Comparison of ENCODE assay signal across 8 cellular contexts in the genomic region with DNA sequence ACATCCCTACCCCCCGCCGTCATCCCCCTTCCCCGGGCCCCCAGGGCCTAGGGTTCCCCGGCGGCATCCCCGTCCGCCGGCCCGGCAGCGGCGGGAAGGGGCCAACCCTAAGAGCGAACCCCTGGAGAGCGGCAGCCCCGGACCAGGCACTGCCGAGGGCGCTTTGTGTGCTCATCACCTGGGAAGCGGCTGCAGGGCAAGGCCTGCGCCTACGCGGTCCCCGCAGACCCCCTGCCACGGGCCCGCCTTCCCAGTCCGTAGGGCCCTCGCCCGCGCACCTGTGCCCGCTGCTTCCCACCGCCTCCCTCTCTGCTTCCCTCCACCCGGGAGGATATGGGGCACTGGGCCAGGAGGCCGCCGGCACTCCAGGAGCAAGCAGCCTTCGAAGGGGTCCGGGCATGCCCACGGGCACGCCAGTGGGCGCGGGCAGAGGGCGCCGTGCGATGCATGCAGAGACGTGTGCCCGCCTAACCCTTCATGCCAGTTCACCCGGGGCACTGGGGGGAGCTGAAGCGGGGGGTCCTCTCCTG. TPM values are rescaled to one million over a fixed set of nuclear protein-coding genes. Genes with fewer than 3 reads are reported as not detected.
DNase-seq lines count a peak whose midpoint lies in the region; ATAC-seq and TF ChIP-seq lines count a peak whose summit lies in the region.

No MANE protein-coding gene starts in this region.

- H3K27me3 Mint-ChIP-seq in activated CD8-positive, alpha-beta memory T cell treated with anti-CD3 and anti-CD28 coated beads, Interleukin-2, amount 10 ng/mL, durations not matched to agents 7 days and 5 days: no peaks in the 10 kb centered on the region

- peaks cover 31% of the 10 kb centered on the region for H3K4me1 Mint-ChIP-seq in activated CD8-positive, alpha-beta memory T cell treated with anti-CD3 and anti-CD28 coated beads, Interleukin-2, amount 10 ng/mL, durations not matched to agents 7 days and 5 days

- H3K4me3 Mint-ChIP-seq in activated CD8-positive, alpha-beta memory T cell treated with anti-CD3 and anti-CD28 coated beads, Interleukin-2, amount 10 ng/mL, durations not matched to agents 7 days and 5 days: peak overlapping the region; percentile 81

- no peak for TF ChIP-seq CTCF in Peyer's patch (IDR thresholded peaks at IDR 0.05)
- no peak for TF ChIP-seq CTCF in right atrium auricular region (IDR thresholded peaks at IDR 0.05)

- no peak for TF ChIP-seq POLR2A in Peyer's patch (IDR thresholded peaks at IDR 0.05)

- intact Hi-C loops in head of caudate nucleus (cut with DNase I): loop anchor here (10.0 kb wide), 1 partner anchor 163 kb away; no protein-coding TSS in a partner anchor

- CTCF ChIA-PET in activated CD8-positive, alpha-beta memory T cell treated with anti-CD3 and anti-CD28 coated beads, Interleukin-2, amount 10 ng/mL, durations not matched to agents 7 days and 5 days (lab: Charles Lee): no interaction called here

- peak overlapping the region; percentile 92 for H3K27ac Mint-ChIP-seq in activated CD8-positive, alpha-beta memory T cell treated with anti-CD3 and anti-CD28 coated beads, Interleukin-2, amount 10 ng/mL, durations not matched to agents 7 days and 5 days

- ATAC-seq in activated CD8-positive, alpha-beta memory T cell treated with anti-CD3 and anti-CD28 coated beads, Interleukin-2, amount 10 ng/mL, durations not matched to agents 7 days and 5 days: no peak
- peak; percentile 1 for ATAC-seq in stimulated activated naive CD8-positive, alpha-beta T cell treated with anti-CD3 and anti-CD28 coated beads, Interleukin-15, Interleukin-2, amounts not matched to agents 100 U/mL and 50 U/mL, for 24 hours

- DNase-seq in activated CD8-positive, alpha-beta memory T cell treated with anti-CD3 and anti-CD28 coated beads, Interleukin-2, amount 10 ng/mL, durations not matched to agents 7 days and 5 days: no peak
- DNase-seq in activated CD8-positive, alpha-beta memory T cell treated with anti-CD3 and anti-CD28 coated beads, Interleukin-2, amount 50 U/mL, for 4 hours: no peak
- DNase-seq in Peyer's patch (no peak), right atrium auricular region (ENCODE audit: low spot score) (no peak), hippocampal formation (lab: John Stamatoyannopoulos, UW) (no peak), head of caudate nucleus (no peak), COR-L47 (lab: John Stamatoyannopoulos, UW) (no peak)
- no peak for DNase-seq in stimulated activated naive CD8-positive, alpha-beta T cell treated with anti-CD3 and anti-CD28 coated beads, Interleukin-15, Interleukin-2, amounts not matched to agents 100 U/mL and 50 U/mL, for 24 hours

- H3K27me3 ChIP-seq in Peyer's patch (no peaks in the 10 kb centered on the region), right atrium auricular region (no peaks in the 10 kb centered on the region)

- peaks cover 0 to 25% (median 8%) of the 10 kb centered on the region in 4 donors for H3K4me1 ChIP-seq in Peyer's patch
- H3K4me1 ChIP-seq in right atrium auricular region: peaks cover 0 to 42% of the 10 kb centered on the region in 2 donors

- H3K36me3 ChIP-seq in Peyer's patch (no peaks in the 10 kb centered on the region), right atrium auricular region (peaks cover 33% of the 10 kb centered on the region)

- peak overlapping the region; percentile 46 to 79 (median 62) for H3K4me3 ChIP-seq in Peyer's patch
- peak overlapping the region; percentile 74 to 78 for H3K4me3 ChIP-seq in right atrium auricular region

- H3K9me3 ChIP-seq in Peyer's patch (no peaks in the 10 kb centered on the region), right atrium auricular region (no peaks in the 10 kb centered on the region)

- peaks cover 22% of the 10 kb centered on the region for H3K36me3 Mint-ChIP-seq in activated CD8-positive, alpha-beta memory T cell treated with anti-CD3 and anti-CD28 coated beads, Interleukin-2, amount 10 ng/mL, durations not matched to agents 7 days and 5 days

- H3K27ac ChIP-seq in Peyer's patch (peak overlapping the region; percentile 55 to 97 (median 82)), right atrium auricular region (peak overlapping the region; percentile 84 to 96)

- no peaks in the 10 kb centered on the region for H3K9me3 Mint-ChIP-seq in activated CD8-positive, alpha-beta memory T cell treated with anti-CD3 and anti-CD28 coated beads, Interleukin-2, amount 10 ng/mL, durations not matched to agents 7 days and 5 days (ENCODE audit: low read depth)

RNA-seq across cellular contexts. Expression of a gene that starts 2.6 kb away (rescaled TPM):
- total RNA-seq in activated CD8-positive, alpha-beta memory T cell treated with anti-CD3 and anti-CD28 coated beads, Interleukin-2, amount 10 ng/mL, durations not matched to agents 7 days and 5 days: 1,000 to 10,000 TPM; 1,602 to 2,011 TPM
- total RNA-seq in Peyer's patch (100 to 1,000 TPM; 143 to 663 (median 328) TPM), right atrium auricular region (100 to 1,000 TPM; 263 to 419 TPM)

RNA-seq across cellular contexts. Expression of a gene that starts 7.3 kb away (rescaled TPM):
- 10 to 100 TPM; 64.6 to 70.2 TPM for total RNA-seq in activated CD8-positive, alpha-beta memory T cell treated with anti-CD3 and anti-CD28 coated beads, Interleukin-2, amount 10 ng/mL, durations not matched to agents 7 days and 5 days
- total RNA-seq in Peyer's patch: 10 to 100 TPM; 21.7 to 31.4 (median 26.6) TPM
- 10 to 100 TPM; 41.5 to 47.0 TPM for total RNA-seq in right atrium auricular region

RNA-seq across cellular contexts. Expression of a gene that starts 26.3 kb away (rescaled TPM):
- 1,000 to 10,000 TPM; 2,013 to 2,356 TPM for total RNA-seq in activated CD8-positive, alpha-beta memory T cell treated with anti-CD3 and anti-CD28 coated beads, Interleukin-2, amount 10 ng/mL, durations not matched to agents 7 days and 5 days
- 1,000 to 10,000 TPM; 1,992 to 4,644 (median 2,626) TPM for total RNA-seq in Peyer's patch
- total RNA-seq in right atrium auricular region: 1,000 to 10,000 TPM; 1,667 to 4,587 TPM

RNA-seq across cellular contexts. Expression of a gene that starts 37.2 kb away (rescaled TPM):
- 10 to 100 TPM; 18.4 to 19.6 TPM for total RNA-seq in activated CD8-positive, alpha-beta memory T cell treated with anti-CD3 and anti-CD28 coated beads, Interleukin-2, amount 10 ng/mL, durations not matched to agents 7 days and 5 days
- total RNA-seq in Peyer's patch: 10 to 100 TPM; 23.9 to 41.2 (median 32.2) TPM
- total RNA-seq in right atrium auricular region: 10 to 100 TPM; 74.4 to 84.0 TPM

RNA-seq across cellular contexts. Expression of a gene that starts 39.5 kb away (rescaled TPM):
- total RNA-seq in activated CD8-positive, alpha-beta memory T cell treated with anti-CD3 and anti-CD28 coated beads, Interleukin-2, amount 10 ng/mL, durations not matched to agents 7 days and 5 days: 10 to 100 TPM; 77.1 to 90.2 TPM
- total RNA-seq in Peyer's patch (100 to 1,000 TPM; 105 to 147 (median 112) TPM), right atrium auricular region (10 to 100 TPM; 24.8 to 28.9 TPM)
